ENCODE assay signal across 12 cellular contexts in genomic region chr17:59643159-59643857, GRCh38. TPM values are rescaled to one million over a fixed set of nuclear protein-coding genes. Genes with fewer than 3 reads are reported as not detected.
DNase-seq lines count a peak whose midpoint lies in the region; ATAC-seq, FAIRE-seq and TF ChIP-seq lines count a peak whose summit lies in the region.
"Had no signal": no experiment of that assay in that cellular context is flagged by ENCODE, and none has a peak within 500 bp of the region (broad histone marks: within the 10 kb centered on the region; RNA-seq: fewer than 3 reads in every experiment).

No MANE protein-coding gene starts in this region.

- H3K4me3 Mint-ChIP-seq in astrocyte (ENCODE audit: unreplicated experiment) = no peak overlapping the region

- no peaks in the 10 kb centered on the region for H3K27me3 ChIP-seq in HCT116 (ENCODE audit: insufficient read depth, low read length)
- no peaks in the 10 kb centered on the region for H3K27me3 ChIP-seq in astrocyte (ENCODE audit: insufficient read depth, low read length)
- H3K27me3 ChIP-seq: body of pancreas, tibial nerve had no signal

- H3K27ac Mint-ChIP-seq in astrocyte (ENCODE audit: unreplicated experiment) = no peak overlapping the region

- TF ChIP-seq RAD21 in HCT116 (IDR thresholded peaks at IDR 0.05; ENCODE audit: low read depth) = no peak

- H3K36me3 ChIP-seq in HCT116 (ENCODE audit: control insufficient read depth in 1 of 2, insufficient read depth in 2 of 2, low read length in 2 of 2) (peaks cover 31 to 35% of the 10 kb centered on the region in 2 experiments; a peak in 3 of 4 replicates), astrocyte (ENCODE audit: insufficient read depth, low read length) (peaks cover 34% of the 10 kb centered on the region)

- ATAC-seq in HCT116 = peak; percentile 58
- no peak for ATAC-seq in HG02610 (IDR thresholded peaks at IDR 0.05; ENCODE audit: unreplicated experiment)
- ATAC-seq: body of pancreas had no signal

- no peak for TF ChIP-seq POLR2A in HCT116 (IDR thresholded peaks at IDR 0.05; ENCODE audit: borderline replicate concordance, extremely low read depth, insufficient read depth, insufficient read length)

- RAD21 ChIA-PET in HCT116 (lab: Charles Lee; ENCODE audit: low non-redundant PET in 1 of 2, low total read pairs in 2 of 2, uncharacterized antibody in 2 of 2, unreplicated experiment in 2 of 2) = no interaction called here

- no peak for FAIRE-seq in astrocyte (lab: Jason Lieb, UNC)

- H3K4me1 ChIP-seq in HCT116 (ENCODE audit: control insufficient read depth in 1 of 2, insufficient read depth in 2 of 2, low read length in 2 of 2) (peaks cover 8 to 10% of the 10 kb centered on the region in 2 experiments; a peak in 2 of 4 replicates), astrocyte (ENCODE audit: insufficient read depth, low read length) (no peaks in the 10 kb centered on the region)

- H3K4me1 Mint-ChIP-seq in astrocyte (ENCODE audit: low read depth, unreplicated experiment) = peaks cover 52% of the 10 kb centered on the region

- H3K4me3 ChIP-seq in HCT116 (replicated peaks in 1 of 2; ENCODE audit: low read depth in 1 of 2, low read length in 2 of 2) (no peak overlapping the region), astrocyte (ENCODE audit: insufficient read depth, low read depth, low read length) (no peak overlapping the region)
- H3K4me3 ChIP-seq: body of pancreas, tibial nerve had no signal

- H3K9me3 Mint-ChIP-seq in astrocyte (ENCODE audit: unreplicated experiment) = no peaks in the 10 kb centered on the region

- H4K20me1 ChIP-seq in HCT116 (ENCODE audit: insufficient read depth) (peaks cover 65% of the 10 kb centered on the region), astrocyte (ENCODE audit: insufficient read depth, low read length) (peaks cover 98% of the 10 kb centered on the region)

- BruUV-seq in HCT116 (replicated peaks; lab: Mats Ljungman, UMichigan) = no TSS peak

- H2AFZ ChIP-seq in HCT116 (ENCODE audit: low read depth, low read length, poor library complexity, severe bottlenecking) (no peak overlapping the region), astrocyte (ENCODE audit: low read depth, low read length) (no peak overlapping the region)

- CTCF ChIA-PET in HCT116 (lab: Charles Lee) = no interaction called here

- H3K9me3 ChIP-seq in HCT116 (ENCODE audit: control insufficient read depth in 1 of 2, insufficient read depth in 1 of 2, low read depth in 1 of 2, low read length in 2 of 2) (no peaks in the 10 kb centered on the region), astrocyte (ENCODE audit: insufficient read depth, low read depth, low read length) (no peaks in the 10 kb centered on the region)
- H3K9me3 ChIP-seq: body of pancreas, tibial nerve had no signal

- TF ChIP-seq CTCF in HCT116 (IDR thresholded peaks at IDR 0.05 in 2 of 3, conservative IDR thresholded peaks at IDR 0.05 in 1 of 3; ENCODE audit: borderline replicate concordance in 1 of 3, insufficient read depth in 1 of 3, low read depth in 2 of 3, low read length in 2 of 3) = no peak
- no peak for TF ChIP-seq CTCF in astrocyte (IDR thresholded peaks at IDR 0.05; ENCODE audit: insufficient read depth, low read depth, low read length)

- H3K9me2 ChIP-seq in HCT116 (ENCODE audit: insufficient read depth) = no peaks in the 10 kb centered on the region

- H3K36me3 Mint-ChIP-seq in astrocyte (ENCODE audit: low read depth, unreplicated experiment) = peaks cover 20% of the 10 kb centered on the region

- DNase-seq in AG08395 (ENCODE audit: low spot score) = peak; percentile 37
- DNase-seq in HCT116 (ENCODE audit: low read depth, low spot score) = no peak
- DNase-seq in astrocyte (ENCODE audit: low read depth) = peak; percentile 50
- peak; percentile 54 for DNase-seq in left kidney (ENCODE audit: low read depth, low spot score)
- DNase-seq in activated CD8-positive, alpha-beta memory T cell treated with anti-CD3 and anti-CD28 coated beads, Interleukin-2, amount 50 U/mL, for 4 hours = no peak
- DNase-seq in head of caudate nucleus = no peak
- DNase-seq in UCSD-AML1 (lab: John Stamatoyannopoulos, UW; ENCODE audit: unreplicated experiment) = no peak
- DNase-seq: body of pancreas; NCI-H226; stimulated activated CD4-positive, alpha-beta T cell treated with anti-CD3 and anti-CD28 coated beads, Interleukin-12 subunit alpha, Interleukin-12 subunit beta, amount 100 ng/mL, for 4 hours had no signal

- H3K4me2 ChIP-seq in HCT116 (ENCODE audit: low read length) (no peak overlapping the region), astrocyte (ENCODE audit: low read length) (no peak overlapping the region)

- H3K27me3 Mint-ChIP-seq in astrocyte (ENCODE audit: low read depth, unreplicated experiment) = no peaks in the 10 kb centered on the region

- H3K27ac ChIP-seq in HCT116 (ENCODE audit: low read depth, low read length) = no peak overlapping the region
- no peak overlapping the region for H3K27ac ChIP-seq in astrocyte (ENCODE audit: low read depth, low read length)
- H3K27ac ChIP-seq: tibial nerve had no signal

- H3K79me2 ChIP-seq in HCT116 (ENCODE audit: insufficient read depth, low read length) = peaks cover 100% of the 10 kb centered on the region
- peaks cover 100% of the 10 kb centered on the region for H3K79me2 ChIP-seq in astrocyte (ENCODE audit: insufficient read depth, low read length)

- H3K9ac ChIP-seq in HCT116 (ENCODE audit: low read length) (no peak overlapping the region), astrocyte (ENCODE audit: low read length) (no peak overlapping the region)

- POLR2A ChIA-PET in HCT116 (lab: Charles Lee) = interaction anchor here (2.3 kb wide), 1 partner anchor 23 kb away, joined by 8 read pairs; the partner anchor contains the start of gene CLTC

- intact Hi-C loops in HCT116 (cut with micrococcal nuclease) = no loop called here
- intact Hi-C loops in head of caudate nucleus (cut with DNase I) = no loop called here

TF ChIP-seq in HCT116, 20 proteins besides CTCF, POLR2A, EP300 and RAD21:
- no peak for TF ChIP-seq ZBTB33 (IDR thresholded peaks at IDR 0.05; ENCODE audit: extremely low read depth, insufficient replicate concordance, low read length)
- TF ChIP-seq ZFX (IDR thresholded peaks at IDR 0.05) = no peak
- TF ChIP-seq EGR1 (IDR thresholded peaks at IDR 0.05; ENCODE audit: low read depth) = no peak
- no peak for TF ChIP-seq ELF1 (IDR thresholded peaks at IDR 0.05; ENCODE audit: borderline replicate concordance, low read depth)
- TF ChIP-seq, protein P1, sequence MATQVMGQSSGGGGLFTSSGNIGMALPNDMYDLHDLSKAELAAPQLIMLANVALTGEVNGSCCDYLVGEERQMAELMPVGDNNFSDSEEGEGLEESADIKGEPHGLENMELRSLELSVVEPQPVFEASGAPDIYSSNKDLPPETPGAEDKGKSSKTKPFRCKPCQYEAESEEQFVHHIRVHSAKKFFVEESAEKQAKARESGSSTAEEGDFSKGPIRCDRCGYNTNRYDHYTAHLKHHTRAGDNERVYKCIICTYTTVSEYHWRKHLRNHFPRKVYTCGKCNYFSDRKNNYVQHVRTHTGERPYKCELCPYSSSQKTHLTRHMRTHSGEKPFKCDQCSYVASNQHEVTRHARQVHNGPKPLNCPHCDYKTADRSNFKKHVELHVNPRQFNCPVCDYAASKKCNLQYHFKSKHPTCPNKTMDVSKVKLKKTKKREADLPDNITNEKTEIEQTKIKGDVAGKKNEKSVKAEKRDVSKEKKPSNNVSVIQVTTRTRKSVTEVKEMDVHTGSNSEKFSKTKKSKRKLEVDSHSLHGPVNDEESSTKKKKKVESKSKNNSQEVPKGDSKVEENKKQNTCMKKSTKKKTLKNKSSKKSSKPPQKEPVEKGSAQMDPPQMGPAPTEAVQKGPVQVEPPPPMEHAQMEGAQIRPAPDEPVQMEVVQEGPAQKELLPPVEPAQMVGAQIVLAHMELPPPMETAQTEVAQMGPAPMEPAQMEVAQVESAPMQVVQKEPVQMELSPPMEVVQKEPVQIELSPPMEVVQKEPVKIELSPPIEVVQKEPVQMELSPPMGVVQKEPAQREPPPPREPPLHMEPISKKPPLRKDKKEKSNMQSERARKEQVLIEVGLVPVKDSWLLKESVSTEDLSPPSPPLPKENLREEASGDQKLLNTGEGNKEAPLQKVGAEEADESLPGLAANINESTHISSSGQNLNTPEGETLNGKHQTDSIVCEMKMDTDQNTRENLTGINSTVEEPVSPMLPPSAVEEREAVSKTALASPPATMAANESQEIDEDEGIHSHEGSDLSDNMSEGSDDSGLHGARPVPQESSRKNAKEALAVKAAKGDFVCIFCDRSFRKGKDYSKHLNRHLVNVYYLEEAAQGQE (IDR thresholded peaks at IDR 0.05; ENCODE audit: low read depth) = no peak
- TF ChIP-seq, protein P2, sequence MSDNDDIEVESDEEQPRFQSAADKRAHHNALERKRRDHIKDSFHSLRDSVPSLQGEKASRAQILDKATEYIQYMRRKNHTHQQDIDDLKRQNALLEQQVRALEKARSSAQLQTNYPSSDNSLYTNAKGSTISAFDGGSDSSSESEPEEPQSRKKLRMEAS (IDR thresholded peaks at IDR 0.05) = no peak
- no peak for TF ChIP-seq EZH2 (IDR thresholded peaks at IDR 0.05)
TF ChIP-seq in HCT116: peak in this region for 0.

RNA-seq across cellular contexts. Expression of gene CLTC, which starts 23.6 kb away (rescaled TPM):
- 351 TPM for total RNA-seq in HCT116 (2021; ENCODE audit: unreplicated experiment)
- 165 TPM in 2 replicates for polyA plus RNA-seq in HCT116 (2012)
- 381 and 391 TPM in 2 replicates for total RNA-seq in astrocyte

Comparison
In these comparisons a context has a peak if more than half of its experiments do, and no peak if none do; other contexts are left out.
1. DNase-seq: peak in AG08395 (single experiment), astrocyte (single experiment) and left kidney (single experiment); none in HCT116 (single experiment), activated CD8-positive, alpha-beta memory T cell treated with anti-CD3 and anti-CD28 coated beads, Interleukin-2, amount 50 U/mL, for 4 hours (single experiment), head of caudate nucleus (0 of 42) and UCSD-AML1 (single experiment).